In genomic region chr5:73664796-73665195, GRCh38 we compare ENCODE assay signal across 8 cellular contexts. TPM values are rescaled to one million over a fixed set of nuclear protein-coding genes. Genes with fewer than 3 reads are reported as not detected.
"Had no signal": no experiment of that assay in that cellular context is flagged by ENCODE, and none has a peak within 500 bp of the region (broad histone marks: within the 10 kb centered on the region; RNA-seq: fewer than 3 reads in every experiment).

No MANE protein-coding gene starts in this region.

- FAIRE-seq: H1, H54, HTR-8/SVneo, K562 had no signal

- ATAC-seq: GM23338, K562 had no signal

- H3K4me2 ChIP-seq: GM23338 had no signal

- DNase-seq: H9, HCEC 1CT, IMR-90 had no signal

- H2AFZ ChIP-seq: GM23338 had no signal

- H3K4me3 ChIP-seq: GM23338, K562 had no signal

RNA-seq across cellular contexts. Expression of gene ARHGEF28, which starts 38.8 kb away (rescaled TPM):
- polyA plus RNA-seq: K562 had no signal
